Comparison of ENCODE assay signal across 21 cellular contexts in genomic region chr17:70268383-70268782, GRCh38.
A peak's percentile ranks its signal among the peaks of the same experiment; 100 is the strongest.
DNase-seq lines count a peak whose midpoint lies in the region; ATAC-seq and TF ChIP-seq lines count a peak whose summit lies in the region.
"Had no signal": no experiment of that assay in that cellular context is flagged by ENCODE, and none has a peak within 500 bp of the region (broad histone marks: within the 10 kb centered on the region; RNA-seq: fewer than 3 reads in every experiment).

No MANE protein-coding gene starts in this region.

- H3K9ac ChIP-seq in colonic mucosa (ENCODE audit: low read depth in 2 of 2, low read length in 2 of 2) (no peak overlapping the region), neuronal stem cell (ENCODE audit: low read depth, low read length, poor library complexity) (no peak overlapping the region)
- H3K9ac ChIP-seq: BLaER1, GM23248 had no signal

- no peak overlapping the region for H2AK5ac ChIP-seq in neuronal stem cell (ENCODE audit: low read depth, low read length)

- no peaks in the 10 kb centered on the region for H3K79me1 ChIP-seq in neuronal stem cell (ENCODE audit: low read depth, low read length)

- H4K91ac ChIP-seq in neuronal stem cell (ENCODE audit: low read depth, low read length, poor library complexity) = no peak overlapping the region

- intact Hi-C loops in colonic mucosa (cut with DNase I) = no loop called here
- intact Hi-C loops in activated T-helper 1 cell treated with anti-CD3 and anti-CD28 coated beads, Interleukin-12 subunit alpha, Interleukin-12 subunit beta, Interleukin-2, Interleukin-4 antibody, amounts not matched to agents 30 ng/mL and 10 ng/mL and 1 ng/mL, durations not matched to agents 14 hours and 24 hours and 36 hours (cut with micrococcal nuclease) = no loop called here

- H2BK12ac ChIP-seq in neuronal stem cell (ENCODE audit: low read length) = no peak overlapping the region

- TF ChIP-seq CTCF in colonic mucosa (IDR thresholded peaks at IDR 0.05) = no peak
- no peak for TF ChIP-seq CTCF in nephron (IDR thresholded peaks at IDR 0.05; ENCODE audit: unreplicated experiment in 3 of 3)

- no peak for ATAC-seq in left lobe of liver
- ATAC-seq: CD8-positive, alpha-beta T cell; GM12878 had no signal

- no peak overlapping the region for H4K8ac ChIP-seq in neuronal stem cell (ENCODE audit: low read depth, low read length)

- peaks cover 9% of the 10 kb centered on the region for H3K27me3 Mint-ChIP-seq in nephron (ENCODE audit: low read depth)
- H3K27me3 Mint-ChIP-seq in activated T-helper 1 cell treated with anti-CD3 and anti-CD28 coated beads, Interleukin-12 subunit alpha, Interleukin-12 subunit beta, Interleukin-2, Interleukin-4 antibody, amounts not matched to agents 30 ng/mL and 10 ng/mL and 1 ng/mL, durations not matched to agents 14 hours and 24 hours and 36 hours (ENCODE audit: insufficient read depth) = no peaks in the 10 kb centered on the region
- H3K27me3 Mint-ChIP-seq: B cell; CD4-positive, CD25-positive, alpha-beta regulatory T cell had no signal

- no peak overlapping the region for H3K14ac ChIP-seq in neuronal stem cell (ENCODE audit: low read length)

- H3K4me3 ChIP-seq in colonic mucosa (no peak overlapping the region), neuronal stem cell (ENCODE audit: low read length in 2 of 2) (no peak overlapping the region)
- H3K4me3 ChIP-seq: BLaER1, GM12878, GM23248 had no signal

- peaks cover 17% of the 10 kb centered on the region for H3K4me1 Mint-ChIP-seq in nephron
- H3K4me1 Mint-ChIP-seq in activated T-helper 1 cell treated with anti-CD3 and anti-CD28 coated beads, Interleukin-12 subunit alpha, Interleukin-12 subunit beta, Interleukin-2, Interleukin-4 antibody, amounts not matched to agents 30 ng/mL and 10 ng/mL and 1 ng/mL, durations not matched to agents 14 hours and 24 hours and 36 hours (ENCODE audit: low read depth) = no peaks in the 10 kb centered on the region
- H3K4me1 Mint-ChIP-seq: B cell; CD4-positive, CD25-positive, alpha-beta regulatory T cell had no signal

- peak overlapping the region; percentile 46 to 58 (median 49) for H3K27ac Mint-ChIP-seq in nephron
- no peak overlapping the region for H3K27ac Mint-ChIP-seq in activated T-helper 1 cell treated with anti-CD3 and anti-CD28 coated beads, Interleukin-12 subunit alpha, Interleukin-12 subunit beta, Interleukin-2, Interleukin-4 antibody, amounts not matched to agents 30 ng/mL and 10 ng/mL and 1 ng/mL, durations not matched to agents 14 hours and 24 hours and 36 hours
- H3K27ac Mint-ChIP-seq: B cell; CD4-positive, CD25-positive, alpha-beta regulatory T cell; CD8-positive, alpha-beta T cell had no signal

- H3K18ac ChIP-seq in neuronal stem cell (ENCODE audit: low read length) = no peak overlapping the region

- no peaks in the 10 kb centered on the region for H3K27me3 ChIP-seq in colonic mucosa
- no peaks in the 10 kb centered on the region for H3K27me3 ChIP-seq in neuronal stem cell (ENCODE audit: control insufficient read depth in 3 of 3, insufficient read depth in 3 of 3, low read depth in 1 of 3, low read length in 3 of 3)
- H3K27me3 ChIP-seq: BLaER1 had no signal

- H3K9me3 Mint-ChIP-seq in nephron = no peaks in the 10 kb centered on the region
- peaks cover 11% of the 10 kb centered on the region for H3K9me3 Mint-ChIP-seq in activated T-helper 1 cell treated with anti-CD3 and anti-CD28 coated beads, Interleukin-12 subunit alpha, Interleukin-12 subunit beta, Interleukin-2, Interleukin-4 antibody, amounts not matched to agents 30 ng/mL and 10 ng/mL and 1 ng/mL, durations not matched to agents 14 hours and 24 hours and 36 hours
- H3K9me3 Mint-ChIP-seq: CD8-positive, alpha-beta T cell had no signal

- H2BK120ac ChIP-seq in neuronal stem cell (ENCODE audit: low read depth, low read length) = no peak overlapping the region

- no peak overlapping the region for H3K4me3 Mint-ChIP-seq in nephron
- H3K4me3 Mint-ChIP-seq in activated T-helper 1 cell treated with anti-CD3 and anti-CD28 coated beads, Interleukin-12 subunit alpha, Interleukin-12 subunit beta, Interleukin-2, Interleukin-4 antibody, amounts not matched to agents 30 ng/mL and 10 ng/mL and 1 ng/mL, durations not matched to agents 14 hours and 24 hours and 36 hours = no peak overlapping the region
- H3K4me3 Mint-ChIP-seq: B cell; CD4-positive, CD25-positive, alpha-beta regulatory T cell; CD8-positive, alpha-beta T cell had no signal

- no peaks in the 10 kb centered on the region for H3K9me3 ChIP-seq in colonic mucosa
- no peaks in the 10 kb centered on the region for H3K9me3 ChIP-seq in neuronal stem cell (replicated peaks in 1 of 2; ENCODE audit: control insufficient read depth in 2 of 2, insufficient read depth in 1 of 2, low read depth in 1 of 2, low read length in 2 of 2)

- H3K4me1 ChIP-seq in colonic mucosa (no peaks in the 10 kb centered on the region), neuronal stem cell (ENCODE audit: control insufficient read depth in 2 of 2, insufficient read depth in 1 of 2, low read depth in 1 of 2, low read length in 2 of 2) (peaks cover 0 to 4% of the 10 kb centered on the region in 2 donors)
- H3K4me1 ChIP-seq: BLaER1, Caco-2 had no signal

- DNase-seq in colonic mucosa (no peak), kidney tubule cell (ENCODE audit: low spot score) (peak; percentile 33), neuronal stem cell (ENCODE audit: low spot score) (no peak), DMS 273 (lab: John Stamatoyannopoulos, UW; ENCODE audit: unreplicated experiment) (no peak), left lobe of liver (ENCODE audit: low spot score) (no peak)
- no peak for DNase-seq in activated T-helper 1 cell treated with anti-CD3 and anti-CD28 coated beads, Interleukin-12 subunit alpha, Interleukin-12 subunit beta, Interleukin-2, Interleukin-4 antibody, amounts not matched to agents 30 ng/mL and 10 ng/mL and 1 ng/mL, durations not matched to agents 14 hours and 24 hours and 36 hours (ENCODE audit: low spot score)
- DNase-seq: Caco-2; CD4-positive, CD25-positive, alpha-beta regulatory T cell; CD8-positive, alpha-beta T cell; DMS 273 treated with DMSO at 0.1 percent for 48 hours; DMS79; EL; GDM1; GM23248; H7; HCEC 1CT had no signal

- no peak overlapping the region for H3K4me2 ChIP-seq in neuronal stem cell (ENCODE audit: insufficient read depth, low read length, poor library complexity, severe bottlenecking)
- H3K4me2 ChIP-seq: BLaER1 had no signal

- no CpG with 5 or more reads among the region's 1 CpG for WGBS in neuronal stem cell (ENCODE audit: extremely low coverage in 2 of 2, insufficient read length in 2 of 2, insufficient replicate concordance in 1 of 2), 2 donors

- H2AFZ ChIP-seq in neuronal stem cell (ENCODE audit: low read length) = no peak overlapping the region
- H2AFZ ChIP-seq: GM23248 had no signal

- H3K23ac ChIP-seq in neuronal stem cell (ENCODE audit: low read depth, low read length, poor library complexity) = no peak overlapping the region

- H3K36me3 ChIP-seq in colonic mucosa (no peaks in the 10 kb centered on the region), neuronal stem cell (replicated peaks in 1 of 2; ENCODE audit: control insufficient read depth in 2 of 2, insufficient read depth in 2 of 2, low read length in 2 of 2) (no peaks in the 10 kb centered on the region)
- H3K36me3 ChIP-seq: BLaER1 had no signal

- H2BK15ac ChIP-seq in neuronal stem cell (ENCODE audit: low read length) = no peak overlapping the region

- H2BK5ac ChIP-seq in neuronal stem cell (ENCODE audit: low read length) = no peak overlapping the region

- H3K27ac ChIP-seq in colonic mucosa = peak overlapping the region; percentile 51
- no peak overlapping the region for H3K27ac ChIP-seq in neuronal stem cell (replicated peaks; ENCODE audit: low read length)
- H3K27ac ChIP-seq: BLaER1, C4-2B, GM23248 had no signal

- H3K4ac ChIP-seq in neuronal stem cell (ENCODE audit: low read length) = no peak overlapping the region

- H3K36me3 Mint-ChIP-seq in nephron (ENCODE audit: low read depth) = no peaks in the 10 kb centered on the region
- H3K36me3 Mint-ChIP-seq in activated T-helper 1 cell treated with anti-CD3 and anti-CD28 coated beads, Interleukin-12 subunit alpha, Interleukin-12 subunit beta, Interleukin-2, Interleukin-4 antibody, amounts not matched to agents 30 ng/mL and 10 ng/mL and 1 ng/mL, durations not matched to agents 14 hours and 24 hours and 36 hours (ENCODE audit: low read depth) = no peaks in the 10 kb centered on the region
- H3K36me3 Mint-ChIP-seq: CD4-positive, CD25-positive, alpha-beta regulatory T cell; CD8-positive, alpha-beta T cell had no signal
